ENCODE assay signal across 12 cellular contexts in the genomic region with DNA sequence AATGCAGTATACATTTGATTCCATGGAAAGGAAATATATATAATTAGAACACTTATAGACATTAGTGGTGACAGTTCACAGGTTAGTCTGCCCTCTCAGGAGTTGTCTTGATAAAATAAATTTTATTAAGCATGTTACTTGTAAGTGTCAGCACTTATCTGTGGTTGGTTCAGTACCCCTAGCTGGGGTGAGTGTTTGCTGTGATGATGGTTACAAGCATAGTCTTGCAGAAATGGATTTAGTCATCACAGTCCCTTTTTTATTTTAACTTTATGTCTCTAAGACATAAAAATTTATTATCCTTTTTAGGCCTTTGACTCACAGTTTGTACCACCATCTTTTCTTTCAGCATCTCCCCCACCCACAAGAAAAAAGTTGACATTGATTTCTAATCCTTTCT.
DNase-seq lines count a peak whose midpoint lies in the region; ATAC-seq and TF ChIP-seq lines count a peak whose summit lies in the region.
"Had no signal": no experiment of that assay in that cellular context is flagged by ENCODE, and none has a peak within 500 bp of the region (broad histone marks: within the 10 kb centered on the region; RNA-seq: fewer than 3 reads in every experiment).

No MANE protein-coding gene starts in this region.

- H3K4me3 Mint-ChIP-seq in stimulated activated naive B cell treated with anti-CD40 and anti-IgM and Interleukin-4, amounts not matched to agents 10 μg/mL and 1 μg/mL and 100 μg/mL, for 72 hours, result peak overlapping the region; percentile 66 to 76
- H3K4me3 Mint-ChIP-seq: dendritic cell treated with granulocyte-macrophage colony-stimulating factor and Interleukin-4, amounts not matched to agents 40 ng/mL and 50 ng/mL, for 4 days had no signal

- H3K27ac Mint-ChIP-seq in stimulated activated naive B cell treated with anti-CD40 and anti-IgM and Interleukin-4, amounts not matched to agents 10 μg/mL and 1 μg/mL and 100 μg/mL, for 72 hours, result peak overlapping the region; percentile 95
- H3K27ac Mint-ChIP-seq: dendritic cell treated with granulocyte-macrophage colony-stimulating factor and Interleukin-4, amounts not matched to agents 40 ng/mL and 50 ng/mL, for 4 days had no signal

- no peaks in the 10 kb centered on the region for H3K9me3 Mint-ChIP-seq in stimulated activated naive B cell treated with anti-CD40 and anti-IgM and Interleukin-4, amounts not matched to agents 10 μg/mL and 1 μg/mL and 100 μg/mL, for 72 hours
- H3K9me3 Mint-ChIP-seq: dendritic cell treated with granulocyte-macrophage colony-stimulating factor and Interleukin-4, amounts not matched to agents 40 ng/mL and 50 ng/mL, for 4 days had no signal

- H3K36me3 ChIP-seq in effector memory CD4-positive, alpha-beta T cell (ENCODE audit: control insufficient read depth, insufficient read depth, low read length), result no peaks in the 10 kb centered on the region

- no peaks in the 10 kb centered on the region for H3K27me3 ChIP-seq in effector memory CD4-positive, alpha-beta T cell (replicated peaks; ENCODE audit: control insufficient read depth, insufficient read depth, low read length, poor library complexity, severe bottlenecking)

- H3K9me3 ChIP-seq in effector memory CD4-positive, alpha-beta T cell (ENCODE audit: control insufficient read depth, low read length), result no peaks in the 10 kb centered on the region
- H3K9me3 ChIP-seq: A549 had no signal

- H3K4me1 ChIP-seq in effector memory CD4-positive, alpha-beta T cell (ENCODE audit: control insufficient read depth, insufficient read depth, low read length, poor library complexity, severe bottlenecking), result peaks cover 79% of the 10 kb centered on the region
- H3K4me1 ChIP-seq: A549 had no signal

- H3K27me3 Mint-ChIP-seq in stimulated activated naive B cell treated with anti-CD40 and anti-IgM and Interleukin-4, amounts not matched to agents 10 μg/mL and 1 μg/mL and 100 μg/mL, for 72 hours, result no peaks in the 10 kb centered on the region
- H3K27me3 Mint-ChIP-seq: dendritic cell treated with granulocyte-macrophage colony-stimulating factor and Interleukin-4, amounts not matched to agents 40 ng/mL and 50 ng/mL, for 4 days had no signal

- H3K27ac ChIP-seq in effector memory CD4-positive, alpha-beta T cell (ENCODE audit: insufficient read depth, low read length, poor library complexity, severe bottlenecking), result peak overlapping the region; percentile 75
- H3K27ac ChIP-seq: A549 had no signal

- peak; percentile 65 to 70 for ATAC-seq in activated CD4-positive, CD25-positive, alpha-beta regulatory T cell treated with anti-CD3 and anti-CD28 coated beads, Interleukin-2, amount 50 U/mL, for 24 hours
- ATAC-seq in stimulated activated naive B cell treated with anti-CD40 and anti-IgM and Interleukin-4, amounts not matched to agents 10 μg/mL and 1 μg/mL and 100 μg/mL, for 72 hours (replicated peaks), result no peak
- ATAC-seq in HG02763 (IDR thresholded peaks at IDR 0.05; ENCODE audit: unreplicated experiment), result no peak
- ATAC-seq: A549 had no signal

- H3K36me3 Mint-ChIP-seq in stimulated activated naive B cell treated with anti-CD40 and anti-IgM and Interleukin-4, amounts not matched to agents 10 μg/mL and 1 μg/mL and 100 μg/mL, for 72 hours, result peaks cover 38 to 47% of the 10 kb centered on the region in 2 donors

- peaks cover 64 to 88% of the 10 kb centered on the region in 2 donors for H3K4me1 Mint-ChIP-seq in stimulated activated naive B cell treated with anti-CD40 and anti-IgM and Interleukin-4, amounts not matched to agents 10 μg/mL and 1 μg/mL and 100 μg/mL, for 72 hours

- DNase-seq in activated CD4-positive, CD25-positive, alpha-beta regulatory T cell treated with anti-CD3 and anti-CD28 coated beads, Interleukin-2, amount 50 U/mL, for 72 hours, result no peak
- no peak for DNase-seq in NB4 (ENCODE audit: low read depth)
- no peak for DNase-seq in effector memory CD4-positive, alpha-beta T cell
- DNase-seq in stimulated activated naive B cell treated with anti-CD40 and anti-IgM and Interleukin-4, amounts not matched to agents 10 μg/mL and 1 μg/mL and 100 μg/mL, for 72 hours, result no peak
- DNase-seq in GM13976 (ENCODE audit: low spot score), result no peak
- DNase-seq in NCI-H345 (lab: John Stamatoyannopoulos, UW), result no peak
- DNase-seq: NCI-H2029 treated with DMSO at 0.1 percent for 48 hours, trophoblast cell had no signal

- peak overlapping the region; percentile 56 for H3K4me3 ChIP-seq in NB4 (ENCODE audit: low read depth, low read length)
- H3K4me3 ChIP-seq in effector memory CD4-positive, alpha-beta T cell (ENCODE audit: insufficient read depth, low read depth, low read length, poor library complexity, severe bottlenecking), result peak overlapping the region; percentile 32
- H3K4me3 ChIP-seq: A549 had no signal

- TF ChIP-seq POLR2A in NB4 (IDR thresholded peaks at IDR 0.05; ENCODE audit: extremely low read depth, insufficient read length), result no peak

- in situ Hi-C loops in GM13976 (cut with MboI; ENCODE audit: low sequenced_read_pairs, unreplicated experiment), result no loop called here

- TF ChIP-seq CTCF in NB4 (IDR thresholded peaks at IDR 0.05; ENCODE audit: low read depth, low read length), result no peak
- TF ChIP-seq CTCF in GM13976 (IDR thresholded peaks at IDR 0.05; ENCODE audit: borderline replicate concordance, control extremely low read depth, extremely low read depth, insufficient read depth, missing control alignments), result no peak

Comparison
In these comparisons a context has a peak if more than half of its experiments do, and no peak if none do; other contexts are left out.
1. ATAC-seq: peak in activated CD4-positive, CD25-positive, alpha-beta regulatory T cell treated with anti-CD3 and anti-CD28 coated beads, Interleukin-2, amount 50 U/mL, for 24 hours (2 of 2); none in stimulated activated naive B cell treated with anti-CD40 and anti-IgM and Interleukin-4, amounts not matched to agents 10 μg/mL and 1 μg/mL and 100 μg/mL, for 72 hours (0 of 2) and HG02763 (single experiment).